ENCODE assay signal across 1 cellular context in the genomic region with DNA sequence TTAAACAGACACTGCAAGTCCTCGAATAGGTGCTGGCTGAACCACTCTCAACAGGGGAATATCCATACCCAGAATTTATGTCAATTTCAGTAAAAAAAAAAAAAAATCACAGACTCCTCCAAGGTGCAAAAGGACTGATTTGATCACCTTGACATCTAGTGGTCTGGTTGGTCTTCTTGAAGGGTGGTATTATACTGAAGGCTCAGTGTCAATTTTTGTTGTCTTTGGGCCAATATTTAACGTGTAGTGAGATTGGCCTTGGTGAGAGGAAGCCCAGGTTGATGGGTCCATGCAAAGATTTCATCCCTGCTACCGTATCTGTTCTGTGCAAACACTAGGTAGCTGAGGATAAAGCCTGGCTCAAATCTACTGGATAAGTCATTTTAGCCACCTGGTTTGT.
TF ChIP-seq lines count a peak whose summit lies in the region.

No MANE protein-coding gene starts in this region.

TF ChIP-seq in HepG2, 621 proteins besides CTCF, POLR2A, EP300 and RAD21 (continued from another document):
- TF ChIP-seq ZNF354B (CRISPR knock-in tag; IDR thresholded peaks at IDR 0.05): no peak
- no peak for TF ChIP-seq TBX2 (CRISPR knock-in tag; IDR thresholded peaks at IDR 0.05; ENCODE audit: borderline replicate concordance)
- no peak for TF ChIP-seq ZNF446 (CRISPR knock-in tag; IDR thresholded peaks at IDR 0.05)
- TF ChIP-seq, protein P1, sequence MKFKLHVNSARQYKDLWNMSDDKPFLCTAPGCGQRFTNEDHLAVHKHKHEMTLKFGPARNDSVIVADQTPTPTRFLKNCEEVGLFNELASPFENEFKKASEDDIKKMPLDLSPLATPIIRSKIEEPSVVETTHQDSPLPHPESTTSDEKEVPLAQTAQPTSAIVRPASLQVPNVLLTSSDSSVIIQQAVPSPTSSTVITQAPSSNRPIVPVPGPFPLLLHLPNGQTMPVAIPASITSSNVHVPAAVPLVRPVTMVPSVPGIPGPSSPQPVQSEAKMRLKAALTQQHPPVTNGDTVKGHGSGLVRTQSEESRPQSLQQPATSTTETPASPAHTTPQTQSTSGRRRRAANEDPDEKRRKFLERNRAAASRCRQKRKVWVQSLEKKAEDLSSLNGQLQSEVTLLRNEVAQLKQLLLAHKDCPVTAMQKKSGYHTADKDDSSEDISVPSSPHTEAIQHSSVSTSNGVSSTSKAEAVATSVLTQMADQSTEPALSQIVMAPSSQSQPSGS (CRISPR knock-in tag; IDR thresholded peaks at IDR 0.05): no peak
- TF ChIP-seq ZNF3 (CRISPR knock-in tag; IDR thresholded peaks at IDR 0.05): no peak
- no peak for TF ChIP-seq ZBTB7B (CRISPR knock-in tag; IDR thresholded peaks at IDR 0.05)
- no peak for TF ChIP-seq MIXL1 (CRISPR knock-in tag; IDR thresholded peaks at IDR 0.05)
- TF ChIP-seq, protein P2, sequence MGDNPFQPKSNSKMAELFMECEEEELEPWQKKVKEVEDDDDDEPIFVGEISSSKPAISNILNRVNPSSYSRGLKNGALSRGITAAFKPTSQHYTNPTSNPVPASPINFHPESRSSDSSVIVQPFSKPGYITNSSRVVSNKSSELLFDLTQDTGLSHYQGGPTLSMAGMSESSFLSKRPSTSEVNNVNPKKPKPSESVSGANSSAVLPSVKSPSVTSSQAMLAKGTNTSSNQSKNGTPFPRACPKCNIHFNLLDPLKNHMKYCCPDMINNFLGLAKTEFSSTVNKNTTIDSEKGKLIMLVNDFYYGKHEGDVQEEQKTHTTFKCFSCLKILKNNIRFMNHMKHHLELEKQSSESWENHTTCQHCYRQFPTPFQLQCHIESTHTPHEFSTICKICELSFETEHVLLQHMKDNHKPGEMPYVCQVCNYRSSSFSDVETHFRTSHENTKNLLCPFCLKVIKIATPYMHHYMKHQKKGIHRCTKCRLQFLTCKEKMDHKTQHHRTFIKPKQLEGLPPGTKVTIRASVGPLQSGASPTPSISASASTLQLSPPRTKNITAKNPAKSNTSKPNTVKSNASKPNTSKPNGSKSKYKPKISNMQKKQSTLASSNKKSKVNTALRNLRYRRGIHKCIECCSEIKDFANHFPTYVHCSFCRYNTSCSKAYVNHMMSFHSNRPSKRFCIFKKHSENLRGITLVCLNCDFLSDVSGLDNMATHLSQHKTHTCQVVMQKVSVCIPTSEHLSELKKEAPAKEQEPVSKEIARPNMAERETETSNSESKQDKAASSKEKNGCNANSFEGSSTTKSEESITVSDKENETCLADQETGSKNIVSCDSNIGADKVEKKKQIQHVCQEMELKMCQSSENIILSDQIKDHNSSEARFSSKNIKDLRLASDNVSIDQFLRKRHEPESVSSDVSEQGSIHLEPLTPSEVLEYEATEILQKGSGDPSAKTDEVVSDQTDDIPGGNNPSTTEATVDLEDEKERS (CRISPR knock-in tag; IDR thresholded peaks at IDR 0.05): no peak
- no peak for TF ChIP-seq ELF3 (CRISPR knock-in tag; IDR thresholded peaks at IDR 0.05)
- no peak for TF ChIP-seq ZNF274 (CRISPR knock-in tag; IDR thresholded peaks at IDR 0.05)
